Comparison of ENCODE assay signal across 9 cellular contexts in the genomic region with DNA sequence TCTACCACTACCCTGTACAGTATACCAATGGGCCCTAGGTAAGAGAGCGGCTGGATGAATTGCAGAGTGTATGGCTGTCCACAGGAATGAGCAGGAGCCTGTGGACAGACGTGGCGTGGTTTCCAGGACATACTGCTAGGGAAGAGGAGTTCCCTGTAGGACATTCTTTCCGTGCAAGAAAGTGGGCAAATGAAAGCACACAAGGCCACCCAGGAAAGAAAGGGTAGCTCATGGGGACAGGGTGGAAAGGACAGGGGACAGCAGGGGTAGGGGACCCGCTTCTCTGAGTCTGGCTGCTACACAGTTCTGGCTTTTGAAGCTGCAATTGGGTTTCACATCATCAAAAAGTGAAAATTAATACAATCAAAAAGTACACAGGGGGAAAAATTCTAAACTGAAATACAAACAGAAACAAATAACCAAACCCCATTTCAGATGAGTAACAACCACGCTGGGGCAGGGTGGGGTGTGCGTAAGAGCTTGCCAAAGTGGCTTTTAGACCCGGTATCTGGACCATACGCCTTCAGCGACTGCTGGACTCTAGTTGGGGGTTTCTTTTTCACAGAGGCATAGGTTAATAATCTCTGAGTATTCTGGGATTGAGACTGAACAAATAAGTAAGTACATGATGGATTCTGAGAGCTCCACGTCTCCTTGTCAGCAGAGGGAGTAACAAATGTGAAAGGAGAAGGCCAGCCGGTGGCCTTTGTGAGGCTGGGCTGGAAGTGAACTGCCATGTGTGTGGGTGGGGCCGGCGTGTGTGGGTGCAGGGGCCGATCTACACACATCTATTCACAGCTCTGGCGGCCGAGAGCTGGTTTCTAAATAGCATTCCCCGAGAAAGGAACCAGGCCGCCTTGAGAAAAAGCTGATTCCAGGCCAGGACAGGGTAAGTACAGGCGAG.
DNase-seq lines count a peak whose midpoint lies in the region; ATAC-seq and TF ChIP-seq lines count a peak whose summit lies in the region.
"Had no signal": no experiment of that assay in that cellular context is flagged by ENCODE, and none has a peak within 500 bp of the region (broad histone marks: within the 10 kb centered on the region; RNA-seq: fewer than 3 reads in every experiment).

No MANE protein-coding gene starts in this region.

- DNase-seq in AG08396 (ENCODE audit: low spot score) (peak; percentile 78), RWPE2 (ENCODE audit: low spot score) (peak; percentile 23), fibroblast of gingiva (ENCODE audit: low read depth) (peak; percentile 69), nephron progenitor cell (no peak), NCI-H2196 (lab: John Stamatoyannopoulos, UW; ENCODE audit: unreplicated experiment) (no peak), HT-29 (ENCODE audit: low spot score) (no peak), NCI-H226 (no peak)
- DNase-seq in activated CD4-positive, alpha-beta T cell treated with anti-CD3 and anti-CD28 coated beads, Interleukin-2, amount 10 ng/mL, durations not matched to agents 24 days and 14 days = no peak
- DNase-seq: activated B cell treated with CpG ODN at 0.5 μM for 24 hours had no signal

- H3K4me1 Mint-ChIP-seq in nephron progenitor cell = peaks cover 50% of the 10 kb centered on the region
- peaks cover 51% of the 10 kb centered on the region for H3K4me1 Mint-ChIP-seq in activated CD4-positive, alpha-beta T cell treated with anti-CD3 and anti-CD28 coated beads, Interleukin-2, amount 10 ng/mL, durations not matched to agents 24 days and 14 days

- no peaks in the 10 kb centered on the region for H3K4me1 ChIP-seq in RWPE2 (ENCODE audit: insufficient read depth, poor library complexity, severe bottlenecking)

- peaks cover 49% of the 10 kb centered on the region for H3K9me3 Mint-ChIP-seq in nephron progenitor cell
- no peaks in the 10 kb centered on the region for H3K9me3 Mint-ChIP-seq in activated CD4-positive, alpha-beta T cell treated with anti-CD3 and anti-CD28 coated beads, Interleukin-2, amount 10 ng/mL, durations not matched to agents 24 days and 14 days

- TF ChIP-seq CTCF in RWPE2 (IDR thresholded peaks at IDR 0.05; ENCODE audit: poor library complexity, severe bottlenecking) (no peak), nephron progenitor cell (IDR thresholded peaks at IDR 0.05) (no peak)

- no peak overlapping the region for H3K4me3 ChIP-seq in RWPE2 (ENCODE audit: severe bottlenecking)

- peak overlapping the region; percentile 17 for H3K27ac Mint-ChIP-seq in nephron progenitor cell
- H3K27ac Mint-ChIP-seq in activated CD4-positive, alpha-beta T cell treated with anti-CD3 and anti-CD28 coated beads, Interleukin-2, amount 10 ng/mL, durations not matched to agents 24 days and 14 days = no peak overlapping the region
- H3K27ac Mint-ChIP-seq: activated B cell treated with CpG ODN at 0.5 μM for 24 hours had no signal

- no peaks in the 10 kb centered on the region for H3K36me3 ChIP-seq in RWPE2 (ENCODE audit: low read depth)

- intact Hi-C loops in activated CD4-positive, alpha-beta T cell treated with anti-CD3 and anti-CD28 coated beads, Interleukin-2, amount 10 ng/mL, durations not matched to agents 24 days and 14 days (cut with micrococcal nuclease) = no loop called here

- no peaks in the 10 kb centered on the region for H3K9me3 ChIP-seq in RWPE2 (ENCODE audit: severe bottlenecking)

- H3K27ac ChIP-seq in RWPE2 (ENCODE audit: poor library complexity, severe bottlenecking) = no peak overlapping the region

- peaks cover 3% of the 10 kb centered on the region for H3K27me3 Mint-ChIP-seq in nephron progenitor cell (ENCODE audit: low read depth, poor library complexity)
- no peaks in the 10 kb centered on the region for H3K27me3 Mint-ChIP-seq in activated CD4-positive, alpha-beta T cell treated with anti-CD3 and anti-CD28 coated beads, Interleukin-2, amount 10 ng/mL, durations not matched to agents 24 days and 14 days
- H3K27me3 Mint-ChIP-seq: activated B cell treated with CpG ODN at 0.5 μM for 24 hours had no signal

- H3K27me3 ChIP-seq in RWPE2 (ENCODE audit: insufficient read depth, poor library complexity, severe bottlenecking) = no peaks in the 10 kb centered on the region

- peaks cover 71% of the 10 kb centered on the region for H3K36me3 Mint-ChIP-seq in nephron progenitor cell (ENCODE audit: low read depth)
- peaks cover 24% of the 10 kb centered on the region for H3K36me3 Mint-ChIP-seq in activated CD4-positive, alpha-beta T cell treated with anti-CD3 and anti-CD28 coated beads, Interleukin-2, amount 10 ng/mL, durations not matched to agents 24 days and 14 days (ENCODE audit: low read depth)

- ATAC-seq in RWPE2 (ENCODE audit: low read depth) = no peak

- no peak overlapping the region for H3K4me3 Mint-ChIP-seq in nephron progenitor cell
- H3K4me3 Mint-ChIP-seq in activated CD4-positive, alpha-beta T cell treated with anti-CD3 and anti-CD28 coated beads, Interleukin-2, amount 10 ng/mL, durations not matched to agents 24 days and 14 days = no peak overlapping the region
- H3K4me3 Mint-ChIP-seq: activated B cell treated with CpG ODN at 0.5 μM for 24 hours had no signal

Comparison
In these comparisons a context has a peak if more than half of its experiments do, and no peak if none do; other contexts are left out.
1. DNase-seq: peak in AG08396 (single experiment), RWPE2 (single experiment) and fibroblast of gingiva (single experiment); none in nephron progenitor cell (single experiment), NCI-H2196 (single experiment), HT-29 (single experiment), activated CD4-positive, alpha-beta T cell treated with anti-CD3 and anti-CD28 coated beads, Interleukin-2, amount 10 ng/mL, durations not matched to agents 24 days and 14 days (single experiment) and NCI-H226 (single experiment).